ENCODE assay signal across 26 cellular contexts in the genomic region with DNA sequence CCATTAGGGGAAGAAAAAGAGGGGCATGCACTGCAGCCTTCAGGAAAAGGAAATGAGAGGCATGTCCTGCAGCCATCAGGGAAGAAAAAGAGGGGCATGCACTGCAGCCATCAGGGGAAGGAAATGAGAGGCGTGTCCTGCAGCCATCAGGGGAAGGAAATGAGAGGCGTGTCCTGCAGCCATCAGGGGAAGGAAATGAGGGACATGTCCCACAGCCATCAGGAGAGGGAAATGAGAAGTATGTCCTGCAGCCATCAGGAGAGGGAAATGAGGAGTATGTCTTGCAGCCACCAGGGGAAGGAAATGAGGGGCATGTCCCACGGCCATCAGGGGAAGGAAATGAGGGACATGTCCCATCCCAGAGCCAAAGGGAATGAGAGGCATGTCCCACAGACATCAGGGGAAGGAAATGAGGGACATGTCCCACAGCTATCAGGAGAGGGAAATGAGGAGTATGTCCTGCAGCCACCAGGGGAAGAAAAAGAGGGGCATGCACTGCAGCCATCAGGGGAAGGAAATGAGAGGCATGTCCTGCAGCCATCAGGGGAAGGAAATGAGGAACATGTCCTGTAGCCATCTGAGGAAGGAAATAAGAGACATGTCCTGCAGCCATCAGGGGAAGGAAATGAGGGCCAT.
"Had no signal": no experiment of that assay in that cellular context is flagged by ENCODE, and none has a peak within 500 bp of the region (broad histone marks: within the 10 kb centered on the region; RNA-seq: fewer than 3 reads in every experiment).

No MANE protein-coding gene starts in this region.

- H3K4me3 Mint-ChIP-seq: naive thymus-derived CD8-positive, alpha-beta T cell; stimulated activated effector memory CD8-positive, alpha-beta T cell treated with anti-CD3 and anti-CD28 coated beads, Interleukin-12 subunit alpha, Interleukin-12 subunit beta, amount 100 ng/mL, for 72 hours; stimulated activated naive CD8-positive, alpha-beta T cell treated with anti-CD3 and anti-CD28 coated beads, Interleukin-15, amount 100 ng/mL, for 72 hours; type B pancreatic cell had no signal

- H3K4me3 ChIP-seq: left lung, lower lobe of right lung, pancreas, prostate gland, sigmoid colon, spleen, tibial nerve, uterus had no signal

- H3K36me3 ChIP-seq: left lung, lower lobe of right lung, pancreas, prostate gland, sigmoid colon, spleen, tibial nerve, uterus had no signal

- H3K36me3 Mint-ChIP-seq: immature natural killer cell; stimulated activated effector memory CD8-positive, alpha-beta T cell treated with anti-CD3 and anti-CD28 coated beads, Interleukin-12 subunit alpha, Interleukin-12 subunit beta, amount 100 ng/mL, for 72 hours; type B pancreatic cell had no signal

- H3K4me1 ChIP-seq: left lung, lower lobe of right lung, pancreas, prostate gland, sigmoid colon, spleen, tibial nerve, uterus had no signal

- H3K27ac ChIP-seq: left lung, lower lobe of right lung, pancreas, prostate gland, sigmoid colon, spleen, tibial nerve, uterus had no signal

- H3K27me3 ChIP-seq: pancreas, uterus had no signal

- H3K27ac Mint-ChIP-seq: naive thymus-derived CD8-positive, alpha-beta T cell; stimulated activated effector memory CD8-positive, alpha-beta T cell treated with anti-CD3 and anti-CD28 coated beads, Interleukin-12 subunit alpha, Interleukin-12 subunit beta, amount 100 ng/mL, for 72 hours; stimulated activated naive CD8-positive, alpha-beta T cell treated with anti-CD3 and anti-CD28 coated beads, Interleukin-15, amount 100 ng/mL, for 72 hours; type B pancreatic cell had no signal

- H3K4me1 Mint-ChIP-seq: stimulated activated naive CD8-positive, alpha-beta T cell treated with anti-CD3 and anti-CD28 coated beads, Interleukin-15, amount 100 ng/mL, for 72 hours had no signal

- H3K9me3 ChIP-seq: lower lobe of right lung, pancreas, prostate gland, sigmoid colon had no signal

- DNase-seq: hypothalamus; immature natural killer cell; kidney; left colon; left lung; lower lobe of right lung; mammary epithelial cell; mesenchymal stem cell; naive thymus-derived CD8-positive, alpha-beta T cell; nucleus accumbens; pancreas; posterior cingulate gyrus; retina; right cardiac atrium; sigmoid colon; small intestine; spleen; stimulated activated CD4-positive, alpha-beta T cell treated with anti-CD3 and anti-CD28 coated beads, Interleukin-4, amount 100 ng/mL, for 24 hours; stimulated activated naive CD4-positive, alpha-beta T cell treated with Interleukin-2 at 50 U/mL for 16 hours; stimulated activated naive CD8-positive, alpha-beta T cell treated with anti-CD3 and anti-CD28 coated beads, Interleukin-15, amount 100 ng/mL, for 72 hours; substantia nigra; uterus had no signal

- ATAC-seq: left colon; left lung; lower lobe of right lung; naive thymus-derived CD8-positive, alpha-beta T cell; pancreas; right cardiac atrium; stimulated activated effector memory CD8-positive, alpha-beta T cell treated with anti-CD3 and anti-CD28 coated beads, Interleukin-12 subunit alpha, Interleukin-12 subunit beta, amount 100 ng/mL, for 72 hours; stimulated activated naive CD8-positive, alpha-beta T cell treated with anti-CD3 and anti-CD28 coated beads, Interleukin-15, amount 100 ng/mL, for 72 hours had no signal
